Comparison of ENCODE assay signal across 1 cellular context in the genomic region with DNA sequence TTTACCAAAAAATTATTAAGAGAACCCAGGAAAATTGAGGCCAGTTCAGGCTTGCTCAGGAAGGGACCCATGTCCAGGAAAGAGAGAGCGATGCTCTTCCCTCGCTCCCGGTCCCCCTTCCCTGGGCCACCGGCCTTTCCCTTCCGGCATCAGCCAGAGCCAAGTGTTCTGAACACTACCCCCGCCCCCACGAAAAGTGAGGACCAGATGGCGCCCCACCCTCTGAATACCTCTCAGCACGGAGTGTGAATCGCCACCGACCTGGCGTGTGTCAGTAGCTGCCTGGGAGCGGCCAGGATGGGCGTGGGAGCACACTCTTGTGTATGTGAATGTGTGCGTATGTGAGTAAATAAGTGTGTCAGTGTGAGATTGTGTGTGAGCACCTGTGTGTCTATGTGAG.
TF ChIP-seq lines count a peak whose summit lies in the region.

No MANE protein-coding gene starts in this region.

TF ChIP-seq in H1, 55 proteins besides CTCF, POLR2A, EP300 and RAD21:
- TF ChIP-seq EGR1 (IDR thresholded peaks at IDR 0.05; ENCODE audit: borderline replicate concordance, low read depth, low read length) (no peak), TAF1 (IDR thresholded peaks at IDR 0.05; ENCODE audit: low read depth, low read length) (no peak), NANOG (IDR thresholded peaks at IDR 0.05; ENCODE audit: insufficient read depth, low read depth, low read length, poor library complexity, severe bottlenecking) (no peak), JUND (IDR thresholded peaks at IDR 0.05; ENCODE audit: low read length) (no peak), SP1 (IDR thresholded peaks at IDR 0.05; ENCODE audit: low read depth, low read length) (no peak), SIN3A (conservative IDR thresholded peaks at IDR 0.05 in 1 of 2, IDR thresholded peaks at IDR 0.05 in 1 of 2; ENCODE audit: low read depth in 1 of 2, low read length in 2 of 2) (no peak), KDM1A (IDR thresholded peaks at IDR 0.05; ENCODE audit: borderline replicate concordance, low read length) (no peak), ASH2L (IDR thresholded peaks at IDR 0.05; ENCODE audit: low read length) (no peak), CEBPB (IDR thresholded peaks at IDR 0.05; ENCODE audit: low read depth, low read length) (no peak), RBBP5 (IDR thresholded peaks at IDR 0.05; ENCODE audit: borderline replicate concordance, low read depth, low read length) (no peak)
- TF ChIP-seq, protein P1, sequence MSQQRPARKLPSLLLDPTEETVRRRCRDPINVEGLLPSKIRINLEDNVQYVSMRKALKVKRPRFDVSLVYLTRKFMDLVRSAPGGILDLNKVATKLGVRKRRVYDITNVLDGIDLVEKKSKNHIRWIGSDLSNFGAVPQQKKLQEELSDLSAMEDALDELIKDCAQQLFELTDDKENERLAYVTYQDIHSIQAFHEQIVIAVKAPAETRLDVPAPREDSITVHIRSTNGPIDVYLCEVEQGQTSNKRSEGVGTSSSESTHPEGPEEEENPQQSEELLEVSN (IDR thresholded peaks at IDR 0.05): no peak
- TF ChIP-seq, protein P2, sequence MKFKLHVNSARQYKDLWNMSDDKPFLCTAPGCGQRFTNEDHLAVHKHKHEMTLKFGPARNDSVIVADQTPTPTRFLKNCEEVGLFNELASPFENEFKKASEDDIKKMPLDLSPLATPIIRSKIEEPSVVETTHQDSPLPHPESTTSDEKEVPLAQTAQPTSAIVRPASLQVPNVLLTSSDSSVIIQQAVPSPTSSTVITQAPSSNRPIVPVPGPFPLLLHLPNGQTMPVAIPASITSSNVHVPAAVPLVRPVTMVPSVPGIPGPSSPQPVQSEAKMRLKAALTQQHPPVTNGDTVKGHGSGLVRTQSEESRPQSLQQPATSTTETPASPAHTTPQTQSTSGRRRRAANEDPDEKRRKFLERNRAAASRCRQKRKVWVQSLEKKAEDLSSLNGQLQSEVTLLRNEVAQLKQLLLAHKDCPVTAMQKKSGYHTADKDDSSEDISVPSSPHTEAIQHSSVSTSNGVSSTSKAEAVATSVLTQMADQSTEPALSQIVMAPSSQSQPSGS (IDR thresholded peaks at IDR 0.05; ENCODE audit: low read length): no peak
